Comparison of ENCODE assay signal across 1 cellular context in genomic region chr9:130885422-130886375, GRCh38.
TF ChIP-seq lines count a peak whose summit lies in the region.

No MANE protein-coding gene starts in this region.

TF ChIP-seq in WTC11, 78 proteins besides CTCF, POLR2A, EP300 and RAD21:
- TF ChIP-seq, protein P1, sequence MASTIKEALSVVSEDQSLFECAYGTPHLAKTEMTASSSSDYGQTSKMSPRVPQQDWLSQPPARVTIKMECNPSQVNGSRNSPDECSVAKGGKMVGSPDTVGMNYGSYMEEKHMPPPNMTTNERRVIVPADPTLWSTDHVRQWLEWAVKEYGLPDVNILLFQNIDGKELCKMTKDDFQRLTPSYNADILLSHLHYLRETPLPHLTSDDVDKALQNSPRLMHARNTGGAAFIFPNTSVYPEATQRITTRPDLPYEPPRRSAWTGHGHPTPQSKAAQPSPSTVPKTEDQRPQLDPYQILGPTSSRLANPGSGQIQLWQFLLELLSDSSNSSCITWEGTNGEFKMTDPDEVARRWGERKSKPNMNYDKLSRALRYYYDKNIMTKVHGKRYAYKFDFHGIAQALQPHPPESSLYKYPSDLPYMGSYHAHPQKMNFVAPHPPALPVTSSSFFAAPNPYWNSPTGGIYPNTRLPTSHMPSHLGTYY (CRISPR knock-in tag; IDR thresholded peaks at IDR 0.05), result no peak
- no peak for TF ChIP-seq ETV6 (CRISPR knock-in tag; IDR thresholded peaks at IDR 0.05)
